ENCODE assay signal across 1 cellular context in genomic region chr10:99659031-99659867, GRCh38.
TF ChIP-seq lines count a peak whose summit lies in the region.

ENTPD7 (plus strand) TSS chr10:99659509; CDS start chr10:99659957, 448 bp downstream.

TF ChIP-seq in HepG2, 621 proteins besides CTCF, POLR2A, EP300 and RAD21 (continued from another document and continues in another):
- TF ChIP-seq ZNF280B (CRISPR knock-in tag; IDR thresholded peaks at IDR 0.05; ENCODE audit: borderline replicate concordance), result no peak
- no peak for TF ChIP-seq NFAT5 (CRISPR knock-in tag; IDR thresholded peaks at IDR 0.05)
- no peak for TF ChIP-seq ZNF276 (CRISPR knock-in tag; IDR thresholded peaks at IDR 0.05; ENCODE audit: low read depth)
- TF ChIP-seq ZNF3 (CRISPR knock-in tag; IDR thresholded peaks at IDR 0.05), result no peak
- TF ChIP-seq ZNF253 (CRISPR knock-in tag; IDR thresholded peaks at IDR 0.05; ENCODE audit: borderline replicate concordance), result no peak
- TF ChIP-seq NFKBIZ (CRISPR knock-in tag; IDR thresholded peaks at IDR 0.05), result no peak
- TF ChIP-seq AGO1 (IDR thresholded peaks at IDR 0.05; ENCODE audit: low read depth, low read length, poor library complexity, severe bottlenecking), result peak; percentile 74
- TF ChIP-seq ZNF30 (CRISPR knock-in tag; IDR thresholded peaks at IDR 0.05), result 0 out of 2 replicates have a peak, but pooled peaks have one; percentile 57
- TF ChIP-seq FOXK1 (CRISPR knock-in tag; IDR thresholded peaks at IDR 0.05; ENCODE audit: borderline replicate concordance, low read depth), result no peak; the same call in 1 of the 2 replicates
- no peak for TF ChIP-seq KDM1A (CRISPR knock-in tag; IDR thresholded peaks at IDR 0.05)
- TF ChIP-seq ZMAT5 (CRISPR knock-in tag; IDR thresholded peaks at IDR 0.05; ENCODE audit: borderline replicate concordance, low read depth), result no peak
- no peak for TF ChIP-seq ZNF580 (CRISPR knock-in tag; IDR thresholded peaks at IDR 0.05; ENCODE audit: borderline replicate concordance, low read depth)
- peak; percentile 33; the same call in 1 of the 2 replicates for TF ChIP-seq ATF7-NPFF (CRISPR knock-in tag; IDR thresholded peaks at IDR 0.05; ENCODE audit: low read depth)
- TF ChIP-seq ATF5 (CRISPR knock-in tag; IDR thresholded peaks at IDR 0.05; ENCODE audit: low read depth), result no peak
- TF ChIP-seq AKAP8 (CRISPR knock-in tag; IDR thresholded peaks at IDR 0.05), result no peak
- peak; percentile 87; the same call in 1 of the 2 replicates for TF ChIP-seq THAP7 (CRISPR knock-in tag; IDR thresholded peaks at IDR 0.05)
- TF ChIP-seq ZNF569 (CRISPR knock-in tag; IDR thresholded peaks at IDR 0.05; ENCODE audit: borderline replicate concordance), result no peak
- TF ChIP-seq CBX1 (IDR thresholded peaks at IDR 0.05; ENCODE audit: low read depth), result peak; percentile 20
- TF ChIP-seq SALL1 (CRISPR knock-in tag; IDR thresholded peaks at IDR 0.05), result peak; percentile 64
- no peak; the same call in 1 of the 2 replicates for TF ChIP-seq REPIN1 (CRISPR knock-in tag; IDR thresholded peaks at IDR 0.05; ENCODE audit: borderline replicate concordance, low read depth)
- TF ChIP-seq MLXIP (CRISPR knock-in tag; IDR thresholded peaks at IDR 0.05; ENCODE audit: borderline replicate concordance), result no peak
- TF ChIP-seq ZNF34 (CRISPR knock-in tag; IDR thresholded peaks at IDR 0.05; ENCODE audit: borderline replicate concordance), result no peak
- no peak for TF ChIP-seq ZBTB33 (CRISPR knock-in tag; IDR thresholded peaks at IDR 0.05)
- no peak for TF ChIP-seq MLLT10 (CRISPR knock-in tag; IDR thresholded peaks at IDR 0.05)
- TF ChIP-seq POLR2G (IDR thresholded peaks at IDR 0.05; ENCODE audit: low read depth, low read length), result peak; percentile 95
- no peak for TF ChIP-seq TEF (CRISPR knock-in tag; IDR thresholded peaks at IDR 0.05)
- no peak for TF ChIP-seq JARID2 (CRISPR knock-in tag; IDR thresholded peaks at IDR 0.05; ENCODE audit: insufficient replicate concordance)
- no peak for TF ChIP-seq TBP (CRISPR knock-in tag; IDR thresholded peaks at IDR 0.05)
- peak; percentile 32; the same call in 1 of the 2 replicates for TF ChIP-seq MTA1 (CRISPR knock-in tag; IDR thresholded peaks at IDR 0.05; ENCODE audit: borderline replicate concordance)
- TF ChIP-seq MZF1 (CRISPR knock-in tag; IDR thresholded peaks at IDR 0.05; ENCODE audit: borderline replicate concordance), result no peak
- TF ChIP-seq KDM5B (CRISPR knock-in tag; IDR thresholded peaks at IDR 0.05; ENCODE audit: borderline replicate concordance), result peak; percentile 78; the same call in 1 of the 2 replicates
- no peak for TF ChIP-seq HNF1A (IDR thresholded peaks at IDR 0.05; ENCODE audit: low read depth)
- TF ChIP-seq HNF1A (CRISPR knock-in tag; IDR thresholded peaks at IDR 0.05; ENCODE audit: borderline replicate concordance), result no peak
